ENCODE assay signal across 27 cellular contexts in genomic region chr6:34102696-34103095, GRCh38. TPM values are rescaled to one million over a fixed set of nuclear protein-coding genes. Genes with fewer than 3 reads are reported as not detected.
DNase-seq lines count a peak whose midpoint lies in the region; ATAC-seq, FAIRE-seq and TF ChIP-seq lines count a peak whose summit lies in the region.
"Had no signal": no experiment of that assay in that cellular context is flagged by ENCODE, and none has a peak within 500 bp of the region (broad histone marks: within the 10 kb centered on the region; RNA-seq: fewer than 3 reads in every experiment).

No MANE protein-coding gene starts in this region.

- TF ChIP-seq CTCF in HEK293 (tag by site-specific recombination; IDR thresholded peaks at IDR 0.05), result no peak
- TF ChIP-seq CTCF in K562 (IDR thresholded peaks at IDR 0.05 in 2 of 3, conservative IDR thresholded peaks at IDR 0.05 in 1 of 3; ENCODE audit: insufficient read depth in 2 of 3, low read depth in 1 of 3, low read length in 3 of 3), result no peak
- no peak for TF ChIP-seq CTCF in glutamatergic neuron (IDR thresholded peaks at IDR 0.05; ENCODE audit: partially characterized antibody, unreplicated experiment)
- TF ChIP-seq CTCF in progenitor cell of endocrine pancreas (IDR thresholded peaks at IDR 0.05; ENCODE audit: unreplicated experiment), result no peak
- TF ChIP-seq CTCF in smooth muscle cell (IDR thresholded peaks at IDR 0.05; ENCODE audit: borderline replicate concordance, insufficient read depth, poor library complexity, severe bottlenecking), result no peak
- TF ChIP-seq CTCF in vagina (IDR thresholded peaks at IDR 0.05), result no peak

- no TSS peak for BruUV-seq in K562 (replicated peaks; lab: Mats Ljungman, UMichigan)

- H4K20me1 ChIP-seq in K562 (replicated peaks; ENCODE audit: control insufficient read depth, insufficient read depth, low read length) (peaks cover 55% of the 10 kb centered on the region), smooth muscle cell (ENCODE audit: low read depth) (no peaks in the 10 kb centered on the region)

- peaks cover 5% of the 10 kb centered on the region for H3K9me1 ChIP-seq in K562 (ENCODE audit: control insufficient read depth, insufficient read depth, low read length)

- peaks cover 7% of the 10 kb centered on the region for H3K9me3 Mint-ChIP-seq in glutamatergic neuron (ENCODE audit: unreplicated experiment)
- no peaks in the 10 kb centered on the region for H3K9me3 Mint-ChIP-seq in progenitor cell of endocrine pancreas (ENCODE audit: low read depth)
- H3K9me3 Mint-ChIP-seq in activated CD8-positive, alpha-beta T cell treated with anti-CD3 and anti-CD28 coated beads, Interleukin-2, amount 10 ng/mL, durations not matched to agents 7 days and 5 days (ENCODE audit: insufficient read depth), result no peaks in the 10 kb centered on the region
- H3K9me3 Mint-ChIP-seq: CD14-positive monocyte; CD4-positive, alpha-beta T cell; CD8-positive, alpha-beta memory T cell had no signal

- no peak overlapping the region for H3K4me2 ChIP-seq in K562 (ENCODE audit: insufficient read depth, low read length)
- no peak overlapping the region for H3K4me2 ChIP-seq in smooth muscle cell
- H3K4me2 ChIP-seq: A549; BLaER1 treated with 17β-estradiol and CSF1 and Interleukin-3, amounts not matched to agents 10 nM and 100 nM had no signal

- H3K79me2 ChIP-seq in K562 (ENCODE audit: control insufficient read depth, insufficient read depth, low read length), result no peaks in the 10 kb centered on the region
- no peaks in the 10 kb centered on the region for H3K79me2 ChIP-seq in smooth muscle cell (ENCODE audit: low read depth)

- no peak overlapping the region for H3K4me3 Mint-ChIP-seq in glutamatergic neuron (ENCODE audit: unreplicated experiment)
- no peak overlapping the region for H3K4me3 Mint-ChIP-seq in progenitor cell of endocrine pancreas (ENCODE audit: low read depth)
- H3K4me3 Mint-ChIP-seq in activated CD8-positive, alpha-beta T cell treated with anti-CD3 and anti-CD28 coated beads, Interleukin-2, amount 10 ng/mL, durations not matched to agents 7 days and 5 days, result no peak overlapping the region
- H3K4me3 Mint-ChIP-seq: CD14-positive monocyte; CD4-positive, alpha-beta T cell; CD8-positive, alpha-beta memory T cell had no signal

- H3K4me3 ChIP-seq in HEK293 (ENCODE audit: low read depth, low read length) (no peak overlapping the region), K562 (no peak overlapping the region), smooth muscle cell (no peak overlapping the region), vagina (no peak overlapping the region)
- H3K4me3 ChIP-seq: A549; BLaER1 treated with 17β-estradiol and CSF1 and Interleukin-3, amounts not matched to agents 10 nM and 100 nM; HAP-1 had no signal

- TF ChIP-seq EP300 in K562 (IDR thresholded peaks at IDR 0.05; ENCODE audit: low read length), result no peak

- H2AFZ ChIP-seq in K562 (ENCODE audit: low read depth, low read length) (no peak overlapping the region), smooth muscle cell (ENCODE audit: low read depth) (no peak overlapping the region)

- H3K36me3 ChIP-seq in HEK293 (ENCODE audit: control insufficient read depth in 2 of 2, insufficient read depth in 1 of 2, low read length in 2 of 2), result no peaks in the 10 kb centered on the region
- no peaks in the 10 kb centered on the region for H3K36me3 ChIP-seq in K562 (ENCODE audit: control insufficient read depth, insufficient read depth, low read length)
- no peaks in the 10 kb centered on the region for H3K36me3 ChIP-seq in smooth muscle cell (ENCODE audit: low read depth)
- no peaks in the 10 kb centered on the region for H3K36me3 ChIP-seq in vagina
- H3K36me3 ChIP-seq: BE2C; BLaER1 treated with 17β-estradiol and CSF1 and Interleukin-3, amounts not matched to agents 10 nM and 100 nM; HAP-1 had no signal

- peak overlapping the region in 1 of 2 experiments; percentile 46; a peak in 1 of 4 replicates for H3K9ac ChIP-seq in K562 (ENCODE audit: insufficient read depth in 1 of 2, low read depth in 2 of 2, low read length in 2 of 2)
- H3K9ac ChIP-seq in smooth muscle cell (ENCODE audit: low read depth), result no peak overlapping the region
- H3K9ac ChIP-seq: BLaER1 treated with 17β-estradiol and CSF1 and Interleukin-3, amounts not matched to agents 10 nM and 100 nM had no signal

- no peaks in the 10 kb centered on the region for H3F3A ChIP-seq in smooth muscle cell (ENCODE audit: low read depth)

- peaks cover 56 to 94% of the 10 kb centered on the region in 2 experiments; a peak in 4 of 5 replicates for H3K27me3 ChIP-seq in K562 (ENCODE audit: control insufficient read depth in 2 of 2, insufficient read depth in 2 of 2, low read length in 2 of 2)
- peaks cover 4% of the 10 kb centered on the region for H3K27me3 ChIP-seq in smooth muscle cell (ENCODE audit: low read depth)
- H3K27me3 ChIP-seq in vagina, result no peaks in the 10 kb centered on the region
- H3K27me3 ChIP-seq: BE2C; BLaER1 treated with 17β-estradiol and CSF1 and Interleukin-3, amounts not matched to agents 10 nM and 100 nM had no signal

- POLR2A ChIA-PET in HEK293 (lab: Yijun Ruan, JAX) (no interaction called here), K562 (lab: Yijun Ruan, JAX) (no interaction called here)
- POLR2A ChIA-PET in activated CD8-positive, alpha-beta T cell treated with anti-CD3 and anti-CD28 coated beads, Interleukin-2, amount 10 ng/mL, durations not matched to agents 7 days and 5 days (lab: Charles Lee), result no interaction called here

- DNase-seq in K562 (ENCODE audit: extremely low read depth in 1 of 4, low spot score in 3 of 4) (no peak), glutamatergic neuron (peak; percentile 6), progenitor cell of endocrine pancreas (ENCODE audit: low spot score, unreplicated experiment) (no peak), NCI-H2227 (lab: John Stamatoyannopoulos, UW; ENCODE audit: unreplicated experiment) (no peak), smooth muscle cell (lab: John Stamatoyannopoulos, UW; ENCODE audit: unreplicated experiment) (no peak), vagina (ENCODE audit: extremely low spot score in 2 of 2) (no peak)
- DNase-seq in activated CD8-positive, alpha-beta T cell treated with anti-CD3 and anti-CD28 coated beads, Interleukin-2, amount 10 ng/mL, durations not matched to agents 7 days and 5 days, result no peak
- DNase-seq: 8988T; ACHN; AML-193; BE2C; CD4-positive, alpha-beta T cell; CD8-positive, alpha-beta memory T cell; DMS 273 treated with DMSO at 0.1 percent for 48 hours; DMS79; EL; GF-D8; GOT3 had no signal

- TF ChIP-seq POLR2A in K562 (conservative IDR thresholded peaks at IDR 0.05) (no peak), vagina (IDR thresholded peaks at IDR 0.05) (no peak)

- H3K27me3 Mint-ChIP-seq in glutamatergic neuron (ENCODE audit: unreplicated experiment), result peaks cover 14% of the 10 kb centered on the region
- peaks cover 19% of the 10 kb centered on the region for H3K27me3 Mint-ChIP-seq in progenitor cell of endocrine pancreas
- no peaks in the 10 kb centered on the region for H3K27me3 Mint-ChIP-seq in activated CD8-positive, alpha-beta T cell treated with anti-CD3 and anti-CD28 coated beads, Interleukin-2, amount 10 ng/mL, durations not matched to agents 7 days and 5 days (ENCODE audit: low read depth)

- intact Hi-C loops in K562 (cut with micrococcal nuclease), result no loop called here
- intact Hi-C loops in vagina (cut with DNase I), result no loop called here

- no peak overlapping the region for H3K27ac Mint-ChIP-seq in glutamatergic neuron (ENCODE audit: unreplicated experiment)
- peak overlapping the region; percentile 15 for H3K27ac Mint-ChIP-seq in progenitor cell of endocrine pancreas
- no peak overlapping the region for H3K27ac Mint-ChIP-seq in activated CD8-positive, alpha-beta T cell treated with anti-CD3 and anti-CD28 coated beads, Interleukin-2, amount 10 ng/mL, durations not matched to agents 7 days and 5 days
- H3K27ac Mint-ChIP-seq: CD14-positive monocyte; CD4-positive, alpha-beta T cell had no signal

- WGBS in K562 (ENCODE audit: insufficient coverage, low coverage, missing lambda C conversion rate), result 1% methylated on average over 6 of the region's 6 CpGs
- 88% methylated on average over 6 of the region's 6 CpGs for WGBS in smooth muscle cell (ENCODE audit: low lambda C conversion rate)

- H3K4me1 Mint-ChIP-seq in glutamatergic neuron (ENCODE audit: low read depth, unreplicated experiment) (peaks cover 22% of the 10 kb centered on the region), progenitor cell of endocrine pancreas (ENCODE audit: low read depth) (peaks cover 2% of the 10 kb centered on the region)
- no peaks in the 10 kb centered on the region for H3K4me1 Mint-ChIP-seq in activated CD8-positive, alpha-beta T cell treated with anti-CD3 and anti-CD28 coated beads, Interleukin-2, amount 10 ng/mL, durations not matched to agents 7 days and 5 days (ENCODE audit: low read depth)
- H3K4me1 Mint-ChIP-seq: CD14-positive monocyte; CD8-positive, alpha-beta memory T cell had no signal

- H3K9me3 ChIP-seq in HEK293 (ENCODE audit: control insufficient read depth, insufficient read depth, low read depth, low read length), result no peaks in the 10 kb centered on the region
- no peaks in the 10 kb centered on the region for H3K9me3 ChIP-seq in K562 (replicated peaks; ENCODE audit: control insufficient read depth, insufficient read depth, low read depth, low read length)
- H3K9me3 ChIP-seq in smooth muscle cell (replicated peaks; ENCODE audit: low read depth), result no peaks in the 10 kb centered on the region
- no peaks in the 10 kb centered on the region for H3K9me3 ChIP-seq in vagina
- H3K9me3 ChIP-seq: A549; BE2C; BLaER1 treated with 17β-estradiol and CSF1 and Interleukin-3, amounts not matched to agents 10 nM and 100 nM; HAP-1 had no signal

- H3K4me1 ChIP-seq in HEK293 (ENCODE audit: control insufficient read depth, insufficient read depth, low read length), result no peaks in the 10 kb centered on the region
- peaks cover 0 to 21% of the 10 kb centered on the region in 2 experiments; a peak in 2 of 5 replicates for H3K4me1 ChIP-seq in K562 (replicated peaks in 1 of 2; ENCODE audit: control insufficient read depth in 2 of 2, insufficient read depth in 2 of 2, low read length in 2 of 2)
- H3K4me1 ChIP-seq in smooth muscle cell (ENCODE audit: low read depth), result no peaks in the 10 kb centered on the region
- no peaks in the 10 kb centered on the region for H3K4me1 ChIP-seq in vagina
- H3K4me1 ChIP-seq: A549, BE2C, HAP-1 had no signal

- CTCF ChIA-PET in HEK293 (lab: Yijun Ruan, JAX) (interaction anchor here (0.6 to 1.5 kb wide), 2 partner anchors 47 to 84 kb away, joined by 3 to 4 read pairs; no protein-coding TSS in a partner anchor), K562 (lab: Yijun Ruan, JAX; ENCODE audit: low intra/inter-chr PET ratio) (no interaction called here)
- CTCF ChIA-PET in activated CD8-positive, alpha-beta T cell treated with anti-CD3 and anti-CD28 coated beads, Interleukin-2, amount 10 ng/mL, durations not matched to agents 7 days and 5 days (lab: Charles Lee), result interaction anchor here (1.5 kb wide), 1 partner anchor 47 kb away, joined by 3 read pairs; no protein-coding TSS in a partner anchor

- in situ Hi-C loops in K562 (cut with MboI), result no loop called here

- ATAC-seq in K562, result no peak
- ATAC-seq in activated CD8-positive, alpha-beta T cell treated with anti-CD3 and anti-CD28 coated beads, Interleukin-2, amount 10 ng/mL, durations not matched to agents 7 days and 5 days, result no peak
- ATAC-seq: A549 had no signal

- H3K36me3 Mint-ChIP-seq in glutamatergic neuron (ENCODE audit: unreplicated experiment) (no peaks in the 10 kb centered on the region), progenitor cell of endocrine pancreas (ENCODE audit: insufficient read depth) (no peaks in the 10 kb centered on the region)
- H3K36me3 Mint-ChIP-seq in activated CD8-positive, alpha-beta T cell treated with anti-CD3 and anti-CD28 coated beads, Interleukin-2, amount 10 ng/mL, durations not matched to agents 7 days and 5 days (ENCODE audit: low read depth), result no peaks in the 10 kb centered on the region
- H3K36me3 Mint-ChIP-seq: CD14-positive monocyte; CD8-positive, alpha-beta memory T cell had no signal

- FAIRE-seq in K562 (lab: Jason Lieb, UNC), result no peak
- FAIRE-seq: A549, D721Med, GM12891, GM18507, H54 had no signal

- H3K27ac ChIP-seq in HEK293 (ENCODE audit: extremely low read depth, low read depth, low read length) (no peak overlapping the region), K562 (ENCODE audit: extremely low read depth, low read depth, low read length) (no peak overlapping the region), smooth muscle cell (ENCODE audit: low read depth) (no peak overlapping the region), vagina (no peak overlapping the region)
- H3K27ac ChIP-seq: A549; BLaER1 treated with 17β-estradiol and CSF1 and Interleukin-3, amounts not matched to agents 10 nM and 100 nM had no signal

- TF ChIP-seq RAD21 in K562 (CRISPR knock-in tag; conservative IDR thresholded peaks at IDR 0.05 in 1 of 2, IDR thresholded peaks at IDR 0.05 in 1 of 2), result no peak

RNA-seq across cellular contexts. Expression of gene GRM4, which starts 43.2 kb away (rescaled TPM):
- 0.09 TPM in 1 of 2 replicates, not detected in the other for total RNA-seq in K562 (2011; cell fraction: chromatin; rRNA removed; ENCODE audit: low replicate concordance)
- total RNA-seq in K562 (2011; cell fraction: nucleolus; rRNA removed), result not detected in 2 replicates
- not detected in 2 replicates for total RNA-seq in K562 (2011; cell fraction: nucleoplasm; rRNA removed)
- total RNA-seq in K562 (2014; rRNA removed) (0.18 TPM in 1 of 2 replicates, not detected in the other), K562 (2014; rRNA removed; fragmentation: Illumina TruSeq; extraction: Trizol) (not detected in 2 replicates), K562 (2015; rRNA removed; fragmentation: Illumina TruSeq; extraction: Trizol) (not detected in 2 replicates), K562 (2021) (not detected in 2 replicates), glutamatergic neuron (ENCODE audit: unreplicated experiment) (119 TPM), progenitor cell of endocrine pancreas (0.38 and 0.44 TPM in 2 replicates), smooth muscle cell (not detected in 2 replicates), vagina (not detected)
- polyA plus RNA-seq in K562 (2011; rRNA removed) (not detected in 2 replicates), K562 (2014; fragmentation: Illumina TruSeq; extraction: Trizol) (not detected in 2 replicates), K562 (2014; fragmentation: Nextera tagmentation; extraction: Ambion mirVana) (not detected), K562 (2014; rRNA removed) (not detected in 2 replicates), smooth muscle cell (0.21 TPM in 1 of 2 replicates, not detected in the other)
- not detected in 2 replicates for polyA plus RNA-seq in K562 (2011; cell fraction: cytosol; rRNA removed)
- polyA plus RNA-seq in K562 (2011; cell fraction: nucleus; rRNA removed), result 0.09 TPM in 1 of 2 replicates, not detected in the other
- 0.04 TPM in 1 of 2 replicates, not detected in the other for polyA plus RNA-seq in K562 (2012)
- not detected in 2 replicates for polyA minus RNA-seq in K562 (2011; rRNA and poly(A)+ RNA removed)
- polyA minus RNA-seq in K562 (2011; cell fraction: cytosol; rRNA and poly(A)+ RNA removed), result not detected in 2 replicates
- polyA minus RNA-seq in K562 (2011; cell fraction: nucleus; rRNA and poly(A)+ RNA removed), result 0.11 TPM in 1 of 2 replicates, not detected in the other
- total RNA-seq in activated CD8-positive, alpha-beta T cell treated with anti-CD3 and anti-CD28 coated beads, Interleukin-2, amount 10 ng/mL, durations not matched to agents 7 days and 5 days, result not detected
- total RNA-seq: CD8-positive, alpha-beta memory T cell had no signal
- polyA plus RNA-seq: CD14-positive monocyte had no signal

Comparison
In these comparisons a context has a peak if more than half of its experiments do, and no peak if none do; other contexts are left out.
1. RNA of gene GRM4, which starts 43.2 kb away (total RNA-seq): 119 TPM in glutamatergic neuron (single experiment); 0.38 to 0.44 TPM in progenitor cell of endocrine pancreas, 0.09 to 0.18 TPM in K562, not detected in smooth muscle cell, not detected in vagina (single experiment) and not detected in activated CD8-positive, alpha-beta T cell treated with anti-CD3 and anti-CD28 coated beads, Interleukin-2, amount 10 ng/mL, durations not matched to agents 7 days and 5 days; every median in the first group is over 10 times any median in the second.